30 cellular contexts compared by ENCODE assay signal in the genomic region with DNA sequence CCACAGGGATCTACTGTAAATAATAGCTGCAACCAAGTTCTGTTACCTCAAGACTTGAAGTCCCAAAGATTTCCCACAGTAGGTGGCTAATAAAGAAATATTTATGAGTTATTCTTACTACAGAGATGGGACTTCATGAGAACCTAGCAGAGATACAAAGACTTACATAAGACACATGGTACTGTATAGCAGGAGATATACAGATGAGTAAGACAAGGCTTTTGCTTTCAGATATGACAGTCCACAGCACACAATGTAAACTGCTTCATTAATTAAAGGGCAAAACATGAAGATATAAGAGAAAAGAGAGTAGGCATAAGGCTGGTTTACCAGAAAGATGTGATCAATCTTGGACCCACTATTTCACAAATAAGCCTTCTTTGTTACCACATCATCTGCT. TPM values are rescaled to one million over a fixed set of nuclear protein-coding genes. Genes with fewer than 3 reads are reported as not detected.
DNase-seq lines count a peak whose midpoint lies in the region; ATAC-seq and TF ChIP-seq lines count a peak whose summit lies in the region.
"Had no signal": no experiment of that assay in that cellular context is flagged by ENCODE, and none has a peak within 500 bp of the region (broad histone marks: within the 10 kb centered on the region; RNA-seq: fewer than 3 reads in every experiment).

No MANE protein-coding gene starts in this region.

- no peaks in the 10 kb centered on the region for H3F3A ChIP-seq in Loucy (ENCODE audit: low read depth)

- no peaks in the 10 kb centered on the region for H3K9me2 ChIP-seq in Loucy (replicated peaks; ENCODE audit: low read depth, low read length)

- ATAC-seq in CD4-positive, CD25-positive, alpha-beta regulatory T cell (ENCODE audit: low read depth in 2 of 2) = no peak
- ATAC-seq in GM18520 (IDR thresholded peaks at IDR 0.05; ENCODE audit: unreplicated experiment) (peak; percentile 48), esophagus mucosa (peak; percentile 35), psoas muscle (no peak)
- ATAC-seq: activated T-cell treated with anti-CD3 and anti-CD28 coated beads, Interleukin-2, amount 50 U/mL, for 4 hours had no signal

- H3K4me2 ChIP-seq in Loucy (ENCODE audit: low read depth, low read length, poor library complexity, severe bottlenecking) = peak overlapping the region; percentile 96

- peaks cover 95% of the 10 kb centered on the region for H4K20me1 ChIP-seq in Loucy (ENCODE audit: insufficient read depth, low read length, poor library complexity, severe bottlenecking)

- intact Hi-C loops in psoas muscle (cut with DNase I) = loop anchor here in 1 of 2 donors (10.0 kb wide), 1 partner anchor 547 kb away; no protein-coding TSS in a partner anchor
- intact Hi-C loops in activated CD4-positive, alpha-beta T cell treated with anti-CD3 and anti-CD28 coated beads, Interleukin-2, amount 10 ng/mL, durations not matched to agents 24 days and 14 days (cut with micrococcal nuclease) = no loop called here

- H3K79me2 ChIP-seq in Loucy (ENCODE audit: insufficient read depth, low read length) = peaks cover 100% of the 10 kb centered on the region

- peak overlapping the region in 1 of 3 donors; percentile 27 for H3K27ac Mint-ChIP-seq in CD4-positive, CD25-positive, alpha-beta regulatory T cell
- H3K27ac Mint-ChIP-seq in activated CD4-positive, alpha-beta T cell treated with anti-CD3 and anti-CD28 coated beads, Interleukin-2, amount 10 ng/mL, durations not matched to agents 24 days and 14 days = no peak overlapping the region
- H3K27ac Mint-ChIP-seq: T-helper 1 cell treated with Interleukin-12 subunit alpha and Interleukin-12 subunit beta and Interleukin-4 antibody, amounts not matched to agents 30 μg/mL and 1 μg/mL, for 36 hours had no signal

- peak overlapping the region; percentile 16 for H3K4me3 ChIP-seq in CD4-positive, CD25-positive, alpha-beta regulatory T cell (ENCODE audit: low read depth, low read length)
- H3K4me3 ChIP-seq in Loucy (ENCODE audit: low read length, poor library complexity, severe bottlenecking) (peak overlapping the region; percentile 94), psoas muscle (no peak overlapping the region)
- H3K4me3 ChIP-seq: left ventricle myocardium inferior, SK-N-MC, thoracic aorta, uterus had no signal

- peaks cover 12% of the 10 kb centered on the region for H3K36me3 ChIP-seq in CD4-positive, CD25-positive, alpha-beta regulatory T cell (ENCODE audit: control insufficient read depth, insufficient read depth, low read length)
- H3K36me3 ChIP-seq in Loucy (ENCODE audit: insufficient read depth, low read length) (peaks cover 21% of the 10 kb centered on the region; the same call in 1 of the 2 replicates), psoas muscle (ENCODE audit: insufficient read depth in 1 of 2, low read depth in 1 of 2) (peaks cover 0 to 9% of the 10 kb centered on the region in 2 donors)
- H3K36me3 ChIP-seq: left ventricle myocardium inferior, neutrophil, thoracic aorta, uterus had no signal

- no peaks in the 10 kb centered on the region for H3K9me3 ChIP-seq in CD4-positive, CD25-positive, alpha-beta regulatory T cell (ENCODE audit: control insufficient read depth in 2 of 2, low read length in 2 of 2)
- H3K9me3 ChIP-seq in Loucy (ENCODE audit: insufficient read depth, low read depth, low read length) (no peaks in the 10 kb centered on the region), psoas muscle (no peaks in the 10 kb centered on the region)
- H3K9me3 ChIP-seq: left ventricle myocardium inferior, neutrophil, thoracic aorta, uterus had no signal

- no peak overlapping the region for H3K27ac ChIP-seq in CD4-positive, CD25-positive, alpha-beta regulatory T cell (ENCODE audit: insufficient read depth, low read length, poor library complexity, severe bottlenecking)
- H3K27ac ChIP-seq in psoas muscle = no peak overlapping the region
- H3K27ac ChIP-seq: left ventricle myocardium inferior, neutrophil, RWPE1, SK-N-MC, thoracic aorta, uterus had no signal

- H3K4me1 ChIP-seq in CD4-positive, CD25-positive, alpha-beta regulatory T cell (ENCODE audit: control insufficient read depth, insufficient read depth, low read length, poor library complexity, severe bottlenecking) = peaks cover 41% of the 10 kb centered on the region
- H3K4me1 ChIP-seq in Loucy (ENCODE audit: insufficient read depth, low read length, poor library complexity, severe bottlenecking) (peaks cover 50% of the 10 kb centered on the region), psoas muscle (peaks cover 49% of the 10 kb centered on the region)
- H3K4me1 ChIP-seq: uterus had no signal

- peaks cover 50 to 83% (median 61%) of the 10 kb centered on the region in 4 donors for H3K4me1 Mint-ChIP-seq in CD4-positive, CD25-positive, alpha-beta regulatory T cell
- peaks cover 38% of the 10 kb centered on the region for H3K4me1 Mint-ChIP-seq in activated CD4-positive, alpha-beta T cell treated with anti-CD3 and anti-CD28 coated beads, Interleukin-2, amount 10 ng/mL, durations not matched to agents 24 days and 14 days

- H3K9me3 Mint-ChIP-seq in CD4-positive, CD25-positive, alpha-beta regulatory T cell = no peaks in the 10 kb centered on the region
- no peaks in the 10 kb centered on the region for H3K9me3 Mint-ChIP-seq in activated CD4-positive, alpha-beta T cell treated with anti-CD3 and anti-CD28 coated beads, Interleukin-2, amount 10 ng/mL, durations not matched to agents 24 days and 14 days
- H3K9me3 Mint-ChIP-seq: activated T-cell treated with anti-CD3 and anti-CD28 coated beads, Interleukin-2, amount 50 U/mL, for 4 hours; CD4-positive, alpha-beta memory T cell; IgD-negative memory B cell; T-helper 1 cell treated with Interleukin-12 subunit alpha and Interleukin-12 subunit beta and Interleukin-4 antibody, amounts not matched to agents 30 μg/mL and 1 μg/mL, for 36 hours had no signal

- POLR2A ChIA-PET in HEK293T (lab: Yijun Ruan, JAX) = no interaction called here

- DNase-seq in CD4-positive, CD25-positive, alpha-beta regulatory T cell = no peak
- DNase-seq in psoas muscle (no peak), SIG-M5 treated with dmso at 0.1 percent for 504 hours (lab: John Stamatoyannopoulos, UW; ENCODE audit: unreplicated experiment) (no peak), HEK293T (ENCODE audit: extremely low spot score) (no peak)
- DNase-seq in activated CD4-positive, alpha-beta T cell treated with anti-CD3 and anti-CD28 coated beads, Interleukin-2, amount 10 ng/mL, durations not matched to agents 24 days and 14 days = no peak
- DNase-seq: activated naive CD4-positive, alpha-beta T cell; activated T-cell treated with anti-CD3 and anti-CD28 coated beads, Interleukin-2, amount 50 U/mL, for 4 hours; amygdala; CD4-positive, alpha-beta memory T cell; DMS153; effector CD4-positive, alpha-beta T cell; glutamatergic neuron; left ventricle myocardium inferior; MM.1S; NCI-H1417; NCI-H2081 treated with DMSO at 0.1 percent for 48 hours; NCI-H446; NCI-H774; stimulated activated CD4-positive, alpha-beta T cell treated with anti-CD3 and anti-CD28 coated beads, Interleukin-15, amount 100 ng/mL, for 24 hours; stimulated activated naive CD4-positive, alpha-beta T cell; uterus had no signal

- CTCF ChIA-PET in HEK293T (lab: Yijun Ruan, JAX) = no interaction called here

- no peak for TF ChIP-seq CTCF in Loucy (conservative IDR thresholded peaks at IDR 0.05; ENCODE audit: low read length)
- no peak for TF ChIP-seq CTCF in psoas muscle (IDR thresholded peaks at IDR 0.05)

- H3K9ac ChIP-seq in Loucy (ENCODE audit: low read depth, low read length, poor library complexity, severe bottlenecking) = peak overlapping the region; percentile 24

- no peaks in the 10 kb centered on the region for H3K27me3 Mint-ChIP-seq in CD4-positive, CD25-positive, alpha-beta regulatory T cell
- H3K27me3 Mint-ChIP-seq in activated CD4-positive, alpha-beta T cell treated with anti-CD3 and anti-CD28 coated beads, Interleukin-2, amount 10 ng/mL, durations not matched to agents 24 days and 14 days = no peaks in the 10 kb centered on the region
- H3K27me3 Mint-ChIP-seq: CD4-positive, alpha-beta memory T cell; IgD-negative memory B cell had no signal

- peaks cover 30% of the 10 kb centered on the region for H3K36me3 Mint-ChIP-seq in CD4-positive, CD25-positive, alpha-beta regulatory T cell
- H3K36me3 Mint-ChIP-seq in activated CD4-positive, alpha-beta T cell treated with anti-CD3 and anti-CD28 coated beads, Interleukin-2, amount 10 ng/mL, durations not matched to agents 24 days and 14 days (ENCODE audit: low read depth) = peaks cover 40% of the 10 kb centered on the region

- no peaks in the 10 kb centered on the region for H3K27me3 ChIP-seq in CD4-positive, CD25-positive, alpha-beta regulatory T cell (ENCODE audit: control insufficient read depth, insufficient read depth, low read length)
- H3K27me3 ChIP-seq in Loucy (ENCODE audit: insufficient read depth, low read length, poor library complexity, severe bottlenecking) (no peaks in the 10 kb centered on the region), psoas muscle (ENCODE audit: insufficient read depth in 3 of 3, low read length in 2 of 3) (no peaks in the 10 kb centered on the region)
- H3K27me3 ChIP-seq: neutrophil, uterus had no signal

- no peak overlapping the region for H2AFZ ChIP-seq in Loucy (ENCODE audit: low read length)

- peak overlapping the region in 1 of 4 donors; percentile 16 for H3K4me3 Mint-ChIP-seq in CD4-positive, CD25-positive, alpha-beta regulatory T cell
- no peak overlapping the region for H3K4me3 Mint-ChIP-seq in activated CD4-positive, alpha-beta T cell treated with anti-CD3 and anti-CD28 coated beads, Interleukin-2, amount 10 ng/mL, durations not matched to agents 24 days and 14 days
- H3K4me3 Mint-ChIP-seq: activated T-cell treated with anti-CD3 and anti-CD28 coated beads, Interleukin-2, amount 50 U/mL, for 4 hours; IgD-negative memory B cell; T-helper 1 cell treated with Interleukin-12 subunit alpha and Interleukin-12 subunit beta and Interleukin-4 antibody, amounts not matched to agents 30 μg/mL and 1 μg/mL, for 36 hours had no signal

TF ChIP-seq in HEK293T, 16 proteins besides CTCF, POLR2A, EP300 and RAD21 (continues in another document):
- no peak for TF ChIP-seq SP1 (IDR thresholded peaks at IDR 0.05)
- TF ChIP-seq FOXK2 (IDR thresholded peaks at IDR 0.05) = no peak
- TF ChIP-seq, protein P1, sequence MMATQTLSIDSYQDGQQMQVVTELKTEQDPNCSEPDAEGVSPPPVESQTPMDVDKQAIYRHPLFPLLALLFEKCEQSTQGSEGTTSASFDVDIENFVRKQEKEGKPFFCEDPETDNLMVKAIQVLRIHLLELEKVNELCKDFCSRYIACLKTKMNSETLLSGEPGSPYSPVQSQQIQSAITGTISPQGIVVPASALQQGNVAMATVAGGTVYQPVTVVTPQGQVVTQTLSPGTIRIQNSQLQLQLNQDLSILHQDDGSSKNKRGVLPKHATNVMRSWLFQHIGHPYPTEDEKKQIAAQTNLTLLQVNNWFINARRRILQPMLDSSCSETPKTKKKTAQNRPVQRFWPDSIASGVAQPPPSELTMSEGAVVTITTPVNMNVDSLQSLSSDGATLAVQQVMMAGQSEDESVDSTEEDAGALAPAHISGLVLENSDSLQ (IDR thresholded peaks at IDR 0.05) = no peak

RNA-seq across cellular contexts. Expression of a gene that starts 6.6 kb away (rescaled TPM):
- 63.4 TPM for total RNA-seq in CD4-positive, CD25-positive, alpha-beta regulatory T cell
- polyA plus RNA-seq in CD4-positive, CD25-positive, alpha-beta regulatory T cell = 10 to 100 TPM in 1 of 4 donors, 1 to 10 TPM in 3; 6.9 to 10.6 (median 9.7) TPM
- total RNA-seq in esophagus mucosa (38.9 TPM), psoas muscle (10 to 100 TPM; 46.6 to 66.2 (median 57.4) TPM)
- polyA plus RNA-seq in psoas muscle = 10 to 100 TPM in 2 of 3 donors, 1 to 10 TPM in 1; 8.0 to 19.0 (median 17.9) TPM
- 67.4 and 76.5 TPM in 2 replicates for total RNA-seq in activated CD4-positive, alpha-beta T cell treated with anti-CD3 and anti-CD28 coated beads, Interleukin-2, amount 10 ng/mL, durations not matched to agents 24 days and 14 days

Comparison
In these comparisons a context has a peak if more than half of its experiments do, and no peak if none do; other contexts are left out.
1. ATAC-seq: peak in GM18520 (single experiment) and esophagus mucosa (single experiment); none in CD4-positive, CD25-positive, alpha-beta regulatory T cell (0 of 2) and psoas muscle (0 of 4).